In the genomic region with DNA sequence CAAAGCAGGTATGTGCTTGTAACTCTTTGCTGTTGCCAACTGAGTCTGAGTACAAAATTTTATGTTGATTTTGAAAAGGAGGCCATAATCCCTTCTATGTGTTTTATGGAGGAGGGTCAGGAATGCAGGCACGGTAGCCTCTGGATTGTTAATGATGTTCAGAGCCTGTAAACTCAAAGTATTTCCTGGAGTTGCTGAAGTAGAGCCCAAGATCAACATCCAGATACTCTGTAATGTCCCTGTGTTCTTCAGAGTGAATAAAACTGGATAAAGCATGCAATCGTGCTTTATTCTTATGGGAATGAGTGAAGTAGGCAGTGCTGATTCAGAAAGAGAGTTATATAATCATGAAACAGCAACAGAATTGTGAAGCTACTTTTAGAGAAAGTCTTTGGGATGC, we compare ENCODE assay signal across 2 cellular contexts.
TF ChIP-seq lines count a peak whose summit lies in the region.

No MANE protein-coding gene starts in this region.

TF ChIP-seq in IMR-90, 13 proteins besides CTCF, POLR2A, EP300 and RAD21:
- no peak for TF ChIP-seq CHD1 (IDR thresholded peaks at IDR 0.05; ENCODE audit: low read depth, low read length)
- TF ChIP-seq USF2 (IDR thresholded peaks at IDR 0.05; ENCODE audit: low read depth, low read length), result no peak

TF ChIP-seq in endothelial cell of umbilical vein, 7 proteins besides CTCF, POLR2A, EP300 and RAD21:
- TF ChIP-seq GATA2 (IDR thresholded peaks at IDR 0.05; ENCODE audit: insufficient read depth, insufficient read length, low read depth, low read length), result no peak
- TF ChIP-seq, protein P1, sequence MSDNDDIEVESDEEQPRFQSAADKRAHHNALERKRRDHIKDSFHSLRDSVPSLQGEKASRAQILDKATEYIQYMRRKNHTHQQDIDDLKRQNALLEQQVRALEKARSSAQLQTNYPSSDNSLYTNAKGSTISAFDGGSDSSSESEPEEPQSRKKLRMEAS (IDR thresholded peaks at IDR 0.05; ENCODE audit: insufficient read depth, insufficient read length), result no peak
- no peak for TF ChIP-seq MYC (IDR thresholded peaks at IDR 0.05; ENCODE audit: low read depth, low read length)
- TF ChIP-seq POLR2AphosphoS5 (IDR thresholded peaks at IDR 0.05; ENCODE audit: insufficient read depth, low read depth, low read length), result no peak
- no peak for TF ChIP-seq JUN (IDR thresholded peaks at IDR 0.05; ENCODE audit: borderline replicate concordance, insufficient read depth, insufficient read length, low read depth)
- TF ChIP-seq FOS (IDR thresholded peaks at IDR 0.05; ENCODE audit: borderline replicate concordance, insufficient read depth, low read length), result no peak
- no peak for TF ChIP-seq EZH2 (IDR thresholded peaks at IDR 0.05; ENCODE audit: borderline replicate concordance, low read depth, low read length, severe bottlenecking)
TF ChIP-seq in endothelial cell of umbilical vein: peak in this region for 0.
